23 cellular contexts compared by ENCODE assay signal in genomic region chr6:128666405-128666804, GRCh38.
DNase-seq lines count a peak whose midpoint lies in the region; ATAC-seq and TF ChIP-seq lines count a peak whose summit lies in the region.
"Had no signal": no experiment of that assay in that cellular context is flagged by ENCODE, and none has a peak within 500 bp of the region (broad histone marks: within the 10 kb centered on the region; RNA-seq: fewer than 3 reads in every experiment).

No MANE protein-coding gene starts in this region.

- CTCF ChIA-PET in activated naive CD4-positive, alpha-beta T cell treated with anti-CD3 and anti-CD28 coated beads, Interleukin-2, amount 10 ng/mL, durations not matched to agents 7 days and 5 days (lab: Charles Lee) = no interaction called here

- H3K27me3 ChIP-seq in right cardiac atrium (ENCODE audit: control insufficient read depth, insufficient read depth) = no peaks in the 10 kb centered on the region
- no peaks in the 10 kb centered on the region for H3K27me3 ChIP-seq in heart left ventricle
- H3K27me3 ChIP-seq in right atrium auricular region = no peaks in the 10 kb centered on the region
- H3K27me3 ChIP-seq: BLaER1 treated with 17β-estradiol and CSF1 and Interleukin-3, amounts not matched to agents 10 nM and 100 nM had no signal

- H3K36me3 ChIP-seq in heart left ventricle (no peaks in the 10 kb centered on the region), right atrium auricular region (no peaks in the 10 kb centered on the region)
- H3K36me3 ChIP-seq: BLaER1 treated with 17β-estradiol and CSF1 and Interleukin-3, amounts not matched to agents 10 nM and 100 nM had no signal

- H3K9me3 ChIP-seq in right cardiac atrium (ENCODE audit: control insufficient read depth, low read length) = no peaks in the 10 kb centered on the region
- H3K9me3 ChIP-seq in heart left ventricle = no peaks in the 10 kb centered on the region
- no peaks in the 10 kb centered on the region for H3K9me3 ChIP-seq in right atrium auricular region
- H3K9me3 ChIP-seq: A549; BLaER1 treated with 17β-estradiol and CSF1 and Interleukin-3, amounts not matched to agents 10 nM and 100 nM had no signal

- no peak overlapping the region for H3K4me3 Mint-ChIP-seq in activated naive CD4-positive, alpha-beta T cell treated with anti-CD3 and anti-CD28 coated beads, Interleukin-2, amount 10 ng/mL, durations not matched to agents 7 days and 5 days
- H3K4me3 Mint-ChIP-seq: B cell; CD4-positive, alpha-beta T cell; CD8-positive, alpha-beta T cell had no signal

- H3K4me1 ChIP-seq in right cardiac atrium (ENCODE audit: control insufficient read depth, insufficient read depth, low read length) (no peaks in the 10 kb centered on the region), heart left ventricle (peaks cover 0 to 5% (median 0%) of the 10 kb centered on the region in 12 donors), right atrium auricular region (peaks cover 0 to 7% of the 10 kb centered on the region in 2 donors)
- H3K4me1 ChIP-seq: A549 had no signal

- H3K27me3 Mint-ChIP-seq in activated naive CD4-positive, alpha-beta T cell treated with anti-CD3 and anti-CD28 coated beads, Interleukin-2, amount 10 ng/mL, durations not matched to agents 7 days and 5 days = no peaks in the 10 kb centered on the region
- H3K27me3 Mint-ChIP-seq: B cell had no signal

- TF ChIP-seq CTCF in heart left ventricle (IDR thresholded peaks at IDR 0.05) (no peak), right atrium auricular region (IDR thresholded peaks at IDR 0.05) (no peak)

- no peak overlapping the region for H3K27ac Mint-ChIP-seq in activated naive CD4-positive, alpha-beta T cell treated with anti-CD3 and anti-CD28 coated beads, Interleukin-2, amount 10 ng/mL, durations not matched to agents 7 days and 5 days
- H3K27ac Mint-ChIP-seq: B cell; CD4-positive, alpha-beta T cell; CD8-positive, alpha-beta T cell had no signal

- H3K27ac ChIP-seq in right cardiac atrium (ENCODE audit: low read length) (no peak overlapping the region), heart left ventricle (peak overlapping the region in 2 of 12 donors; percentile 2 to 39), right atrium auricular region (peak overlapping the region in 1 of 2 donors; percentile 26)
- H3K27ac ChIP-seq: 22Rv1, A549, C4-2B had no signal

- no peaks in the 10 kb centered on the region for H3K9me3 Mint-ChIP-seq in activated naive CD4-positive, alpha-beta T cell treated with anti-CD3 and anti-CD28 coated beads, Interleukin-2, amount 10 ng/mL, durations not matched to agents 7 days and 5 days
- H3K9me3 Mint-ChIP-seq: CD4-positive, alpha-beta T cell; CD8-positive, alpha-beta T cell had no signal

- no peak for DNase-seq in Right ventricle myocardium inferior (ENCODE audit: missing footprints)
- no peak for DNase-seq in right cardiac atrium
- DNase-seq in heart left ventricle = no peak
- DNase-seq in right atrium auricular region (ENCODE audit: low spot score) = no peak
- no peak for DNase-seq in left ventricle myocardium superior
- DNase-seq in activated naive CD4-positive, alpha-beta T cell treated with anti-CD3 and anti-CD28 coated beads, Interleukin-2, amount 10 ng/mL, durations not matched to agents 7 days and 5 days = no peak
- DNase-seq: AML-193; CD4-positive, alpha-beta T cell; CD8-positive, alpha-beta T cell; COR-L47; DMS 273 treated with DMSO at 0.1 percent for 48 hours; DMS153; DMS53; DMS79; DND-41; EL; GDM1 had no signal

- intact Hi-C loops in Right ventricle myocardium inferior (cut with DNase I) = no loop called here
- intact Hi-C loops in right cardiac atrium (cut with DNase I) = no loop called here
- intact Hi-C loops in heart left ventricle (cut with DNase I) = no loop called here
- intact Hi-C loops in left ventricle myocardium superior (cut with micrococcal nuclease) = no loop called here

- WGBS in right cardiac atrium = 46% methylated on average over 2 of the region's 2 CpGs
- 36 to 40% (median 37%) methylated on average over 2 of the region's 2 CpGs for WGBS in heart left ventricle, 4 donors

- H3K4me1 Mint-ChIP-seq in activated naive CD4-positive, alpha-beta T cell treated with anti-CD3 and anti-CD28 coated beads, Interleukin-2, amount 10 ng/mL, durations not matched to agents 7 days and 5 days = no peaks in the 10 kb centered on the region
- H3K4me1 Mint-ChIP-seq: B cell had no signal

- H3K36me3 Mint-ChIP-seq in activated naive CD4-positive, alpha-beta T cell treated with anti-CD3 and anti-CD28 coated beads, Interleukin-2, amount 10 ng/mL, durations not matched to agents 7 days and 5 days = no peaks in the 10 kb centered on the region
- H3K36me3 Mint-ChIP-seq: CD8-positive, alpha-beta T cell had no signal

- TF ChIP-seq POLR2A in heart left ventricle (IDR thresholded peaks at IDR 0.05) = no peak

- H3K4me3 ChIP-seq in right cardiac atrium (ENCODE audit: low read length) (no peak overlapping the region), heart left ventricle (no peak overlapping the region), right atrium auricular region (no peak overlapping the region)
- H3K4me3 ChIP-seq: A549; BLaER1 treated with 17β-estradiol and CSF1 and Interleukin-3, amounts not matched to agents 10 nM and 100 nM; GM12878 had no signal

- ATAC-seq in Right ventricle myocardium inferior = peak; percentile 31
- no peak for ATAC-seq in right cardiac atrium
- ATAC-seq in heart left ventricle = peak in 3 of 4 donors; percentile 42 to 68 (median 62)
- ATAC-seq in left ventricle myocardium superior = peak; percentile 68
- ATAC-seq: A549; CD8-positive, alpha-beta T cell had no signal

Comparison
In these comparisons a context has a peak if more than half of its experiments do, and no peak if none do; other contexts are left out.
1. ATAC-seq: peak in Right ventricle myocardium inferior (single experiment), heart left ventricle (3 of 4) and left ventricle myocardium superior (single experiment); none in right cardiac atrium (0 of 2).